1 cellular context compared by ENCODE assay signal in the genomic region with DNA sequence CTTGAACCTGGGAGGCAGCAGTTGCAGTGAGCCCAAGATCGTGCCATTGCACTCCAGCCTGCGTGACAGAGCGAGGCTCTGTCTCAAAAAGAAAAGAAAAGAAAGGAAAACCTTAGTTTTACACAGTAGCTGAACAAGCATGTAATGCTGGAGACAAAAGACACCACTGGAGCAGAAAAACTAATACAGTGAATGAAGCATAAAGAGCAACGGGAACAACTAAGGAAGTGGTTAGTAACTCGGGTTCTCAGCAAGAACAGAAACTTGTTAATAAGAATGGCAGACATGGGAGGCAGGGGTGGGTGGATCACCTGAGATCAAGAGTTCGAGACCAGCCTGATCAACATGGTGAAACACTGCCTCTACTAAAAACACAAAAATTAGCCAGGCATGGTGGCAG.
TF ChIP-seq lines count a peak whose summit lies in the region.

No MANE protein-coding gene starts in this region.

TF ChIP-seq in GM12878, 131 proteins besides CTCF, POLR2A, EP300 and RAD21 (continued from another document):
- TF ChIP-seq CUX1 (IDR thresholded peaks at IDR 0.05; ENCODE audit: insufficient replicate concordance, low read depth, low read length): no peak
- no peak for TF ChIP-seq ZNF687 (IDR thresholded peaks at IDR 0.05)
- no peak for TF ChIP-seq SP1 (IDR thresholded peaks at IDR 0.05; ENCODE audit: low read depth, low read length)
- TF ChIP-seq SPI1 (IDR thresholded peaks at IDR 0.05; ENCODE audit: borderline replicate concordance, insufficient read depth, low read depth, low read length): no peak
- no peak for TF ChIP-seq BHLHE40 (IDR thresholded peaks at IDR 0.05; ENCODE audit: borderline replicate concordance in 1 of 2, low read depth in 2 of 2, low read length in 1 of 2)
- no peak for TF ChIP-seq PAX5 (IDR thresholded peaks at IDR 0.05; ENCODE audit: borderline replicate concordance, low read depth, low read length)
- no peak for TF ChIP-seq SKIL (IDR thresholded peaks at IDR 0.05; ENCODE audit: low read depth, poor library complexity, severe bottlenecking)
- no peak for TF ChIP-seq SMAD1 (IDR thresholded peaks at IDR 0.05; ENCODE audit: low read depth, partially characterized antibody)
- TF ChIP-seq, protein P1, sequence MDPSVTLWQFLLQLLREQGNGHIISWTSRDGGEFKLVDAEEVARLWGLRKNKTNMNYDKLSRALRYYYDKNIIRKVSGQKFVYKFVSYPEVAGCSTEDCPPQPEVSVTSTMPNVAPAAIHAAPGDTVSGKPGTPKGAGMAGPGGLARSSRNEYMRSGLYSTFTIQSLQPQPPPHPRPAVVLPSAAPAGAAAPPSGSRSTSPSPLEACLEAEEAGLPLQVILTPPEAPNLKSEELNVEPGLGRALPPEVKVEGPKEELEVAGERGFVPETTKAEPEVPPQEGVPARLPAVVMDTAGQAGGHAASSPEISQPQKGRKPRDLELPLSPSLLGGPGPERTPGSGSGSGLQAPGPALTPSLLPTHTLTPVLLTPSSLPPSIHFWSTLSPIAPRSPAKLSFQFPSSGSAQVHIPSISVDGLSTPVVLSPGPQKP (IDR thresholded peaks at IDR 0.05; ENCODE audit: low read depth, low read length): no peak
- TF ChIP-seq, protein P2, sequence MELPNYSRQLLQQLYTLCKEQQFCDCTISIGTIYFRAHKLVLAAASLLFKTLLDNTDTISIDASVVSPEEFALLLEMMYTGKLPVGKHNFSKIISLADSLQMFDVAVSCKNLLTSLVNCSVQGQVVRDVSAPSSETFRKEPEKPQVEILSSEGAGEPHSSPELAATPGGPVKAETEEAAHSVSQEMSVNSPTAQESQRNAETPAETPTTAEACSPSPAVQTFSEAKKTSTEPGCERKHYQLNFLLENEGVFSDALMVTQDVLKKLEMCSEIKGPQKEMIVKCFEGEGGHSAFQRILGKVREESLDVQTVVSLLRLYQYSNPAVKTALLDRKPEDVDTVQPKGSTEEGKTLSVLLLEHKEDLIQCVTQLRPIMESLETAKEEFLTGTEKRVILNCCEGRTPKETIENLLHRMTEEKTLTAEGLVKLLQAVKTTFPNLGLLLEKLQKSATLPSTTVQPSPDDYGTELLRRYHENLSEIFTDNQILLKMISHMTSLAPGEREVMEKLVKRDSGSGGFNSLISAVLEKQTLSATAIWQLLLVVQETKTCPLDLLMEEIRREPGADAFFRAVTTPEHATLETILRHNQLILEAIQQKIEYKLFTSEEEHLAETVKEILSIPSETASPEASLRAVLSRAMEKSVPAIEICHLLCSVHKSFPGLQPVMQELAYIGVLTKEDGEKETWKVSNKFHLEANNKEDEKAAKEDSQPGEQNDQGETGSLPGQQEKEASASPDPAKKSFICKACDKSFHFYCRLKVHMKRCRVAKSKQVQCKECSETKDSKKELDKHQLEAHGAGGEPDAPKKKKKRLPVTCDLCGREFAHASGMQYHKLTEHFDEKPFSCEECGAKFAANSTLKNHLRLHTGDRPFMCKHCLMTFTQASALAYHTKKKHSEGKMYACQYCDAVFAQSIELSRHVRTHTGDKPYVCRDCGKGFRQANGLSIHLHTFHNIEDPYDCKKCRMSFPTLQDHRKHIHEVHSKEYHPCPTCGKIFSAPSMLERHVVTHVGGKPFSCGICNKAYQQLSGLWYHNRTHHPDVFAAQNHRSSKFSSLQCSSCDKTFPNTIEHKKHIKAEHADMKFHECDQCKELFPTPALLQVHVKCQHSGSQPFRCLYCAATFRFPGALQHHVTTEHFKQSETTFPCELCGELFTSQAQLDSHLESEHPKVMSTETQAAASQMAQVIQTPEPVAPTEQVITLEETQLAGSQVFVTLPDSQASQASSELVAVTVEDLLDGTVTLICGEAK (IDR thresholded peaks at IDR 0.05; ENCODE audit: borderline replicate concordance): no peak
- TF ChIP-seq BMI1 (IDR thresholded peaks at IDR 0.05; ENCODE audit: borderline replicate concordance): no peak
